8 cellular contexts compared by ENCODE assay signal in genomic region chr12:57520008-57520726, GRCh38. TPM values are rescaled to one million over a fixed set of nuclear protein-coding genes. Genes with fewer than 3 reads are reported as not detected.
DNase-seq lines count a peak whose midpoint lies in the region; ATAC-seq and TF ChIP-seq lines count a peak whose summit lies in the region.

DDIT3 (minus strand) TSS chr12:57520514; CDS start chr12:57517406, 3,108 bp downstream.

- DNase-seq in BJ (ENCODE audit: low read depth) (peak; percentile 92), NCI-H69 (lab: John Stamatoyannopoulos, UW) (peak; percentile 99), coronary artery (ENCODE audit: low spot score) (peak; percentile 100), left lobe of liver (ENCODE audit: low spot score) (peak; percentile 100)
- peak; percentile 100 for DNase-seq in activated CD4-positive, alpha-beta T cell treated with anti-CD3 and anti-CD28 coated beads, Interleukin-2, amount 10 ng/mL, durations not matched to agents 24 days and 14 days
- peak; percentile 99 to 100 for DNase-seq in stimulated activated CD4-positive, alpha-beta T cell treated with anti-CD3 and anti-CD28 coated beads, Interleukin-2, amount 100 ng/mL, for 24 hours

- peaks cover 62% of the 10 kb centered on the region for H3K36me3 Mint-ChIP-seq in activated CD4-positive, alpha-beta T cell treated with anti-CD3 and anti-CD28 coated beads, Interleukin-2, amount 10 ng/mL, durations not matched to agents 24 days and 14 days (ENCODE audit: low read depth)

- no peak for TF ChIP-seq CTCF in BJ (IDR thresholded peaks at IDR 0.05; ENCODE audit: insufficient read depth, low read depth, low read length)
- no peak for TF ChIP-seq CTCF in coronary artery (IDR thresholded peaks at IDR 0.05)

- H3K27ac ChIP-seq in coronary artery = peak within 1 kb of the TSS; percentile 98 to 99

- ATAC-seq in GM19351 (IDR thresholded peaks at IDR 0.05; ENCODE audit: unreplicated experiment) (peak; percentile 66), HG03520 (IDR thresholded peaks at IDR 0.05; ENCODE audit: unreplicated experiment) (peak; percentile 57), left lobe of liver (peak; percentile 73)

- intact Hi-C loops in activated CD4-positive, alpha-beta T cell treated with anti-CD3 and anti-CD28 coated beads, Interleukin-2, amount 10 ng/mL, durations not matched to agents 24 days and 14 days (cut with micrococcal nuclease) = loop anchor here (1.0 to 5.0 kb wide), 8 partner anchors 27 to 833 kb away; partner anchors contain the start of genes ARHGAP9, CDK4, CTDSP2 and DCTN2

- peak within 1 kb of the TSS; percentile 100 for H3K27ac Mint-ChIP-seq in activated CD4-positive, alpha-beta T cell treated with anti-CD3 and anti-CD28 coated beads, Interleukin-2, amount 10 ng/mL, durations not matched to agents 24 days and 14 days

- H3K4me3 ChIP-seq in BJ (ENCODE audit: low read depth, low read length) = peak within 1 kb of the TSS; percentile 76
- peak within 1 kb of the TSS; percentile 80 for H3K4me3 ChIP-seq in coronary artery

- no peaks in the 10 kb centered on the region for H3K27me3 ChIP-seq in BJ (ENCODE audit: control insufficient read depth, insufficient read depth, low read length)

- CTCF ChIA-PET in BJ (lab: Yijun Ruan, JAX) = interaction anchor here (1.0 to 2.0 kb wide), 3 partner anchors 58 to 61 kb away, joined by 3 to 4 read pairs (median 3); no protein-coding TSS in a partner anchor

- POLR2A ChIA-PET in BJ (lab: Charles Lee) = interaction anchor here (0.6 kb wide), 2 partner anchors 10 to 27 kb away, joined by 3 to 4 read pairs; partner anchors contain the start of gene DCTN2

- H3K36me3 ChIP-seq in BJ (ENCODE audit: control insufficient read depth, insufficient read depth, low read length) = peaks cover 29% of the 10 kb centered on the region

- no peaks in the 10 kb centered on the region for H3K9me3 Mint-ChIP-seq in activated CD4-positive, alpha-beta T cell treated with anti-CD3 and anti-CD28 coated beads, Interleukin-2, amount 10 ng/mL, durations not matched to agents 24 days and 14 days

- peaks cover 56% of the 10 kb centered on the region for H3K4me1 Mint-ChIP-seq in activated CD4-positive, alpha-beta T cell treated with anti-CD3 and anti-CD28 coated beads, Interleukin-2, amount 10 ng/mL, durations not matched to agents 24 days and 14 days

- peak within 1 kb of the TSS; percentile 97 for H3K4me3 Mint-ChIP-seq in activated CD4-positive, alpha-beta T cell treated with anti-CD3 and anti-CD28 coated beads, Interleukin-2, amount 10 ng/mL, durations not matched to agents 24 days and 14 days

- no peaks in the 10 kb centered on the region for H3K27me3 Mint-ChIP-seq in activated CD4-positive, alpha-beta T cell treated with anti-CD3 and anti-CD28 coated beads, Interleukin-2, amount 10 ng/mL, durations not matched to agents 24 days and 14 days

RNA-seq across cellular contexts. Expression of gene DDIT3, which starts in this region (rescaled TPM):
- 65.4 and 78.1 TPM in 2 replicates for polyA plus RNA-seq in BJ (2011; rRNA removed)
- 18.3 and 22.4 TPM in 2 replicates for polyA minus RNA-seq in BJ (2011; rRNA and poly(A)+ RNA removed)
- total RNA-seq in activated CD4-positive, alpha-beta T cell treated with anti-CD3 and anti-CD28 coated beads, Interleukin-2, amount 10 ng/mL, durations not matched to agents 24 days and 14 days = 15.3 and 16.7 TPM in 2 replicates
- total RNA-seq in left lobe of liver = 13.9 TPM

Comparison
In these comparisons a context has a peak if more than half of its experiments do, and no peak if none do; other contexts are left out.
1. Peak in every context shown above with its lines: DNase-seq, ATAC-seq, H3K4me3 ChIP-seq and H3K27ac ChIP-seq.